Comparison of ENCODE assay signal across 8 cellular contexts in genomic region chr6:130697661-130698535, GRCh38.
DNase-seq lines count a peak whose midpoint lies in the region; ATAC-seq and TF ChIP-seq lines count a peak whose summit lies in the region.

No MANE protein-coding gene starts in this region.

- no peaks in the 10 kb centered on the region for H3F3A ChIP-seq in Loucy (ENCODE audit: low read depth)

- TF ChIP-seq EP300 in stomach (IDR thresholded peaks at IDR 0.05): no peak

- H3K27me3 ChIP-seq in Loucy (ENCODE audit: insufficient read depth, low read length, poor library complexity, severe bottlenecking) (no peaks in the 10 kb centered on the region), stomach (peaks cover 0 to 9% (median 0%) of the 10 kb centered on the region in 3 donors)
- H3K27me3 ChIP-seq in naive thymus-derived CD4-positive, alpha-beta T cell (ENCODE audit: control insufficient read depth in 2 of 2, insufficient read depth in 2 of 2, low read length in 2 of 2): no peaks in the 10 kb centered on the region

- H3K79me2 ChIP-seq in Loucy (ENCODE audit: insufficient read depth, low read length): no peaks in the 10 kb centered on the region

- POLR2A ChIA-PET in HEK293 (lab: Yijun Ruan, JAX): no interaction called here
- POLR2A ChIA-PET in activated CD4-positive, alpha-beta T cell treated with anti-CD3 and anti-CD28 coated beads for 36 hours (lab: Charles Lee): no interaction called here
- POLR2A ChIA-PET in naive thymus-derived CD4-positive, alpha-beta T cell (lab: Charles Lee): interaction anchor here (0.5 kb wide), 1 partner anchor 147 kb away, joined by 3 read pairs; no protein-coding TSS in a partner anchor

- peak; percentile 28; the same call in 1 of the 2 replicates for TF ChIP-seq CTCF in HEK293 (tag by site-specific recombination; IDR thresholded peaks at IDR 0.05)
- peak; percentile 98 for TF ChIP-seq CTCF in Loucy (conservative IDR thresholded peaks at IDR 0.05; ENCODE audit: low read length)
- TF ChIP-seq CTCF in stomach (IDR thresholded peaks at IDR 0.05): peak in 5 of 7 experiments; percentile 40 to 60 (median 53)

- no peaks in the 10 kb centered on the region for H3K36me3 Mint-ChIP-seq in activated CD4-positive, alpha-beta T cell treated with anti-CD3 and anti-CD28 coated beads for 36 hours (ENCODE audit: low read depth)
- H3K36me3 Mint-ChIP-seq in naive thymus-derived CD4-positive, alpha-beta T cell: peaks cover 0 to 36% (median 0%) of the 10 kb centered on the region in 5 donors

- no peak overlapping the region for H2AFZ ChIP-seq in Loucy (ENCODE audit: low read length)

- DNase-seq in NCI-H1436 (lab: John Stamatoyannopoulos, UW) (peak; percentile 5), NCI-H1436 treated with DMSO at 0.1 percent for 48 hours (lab: John Stamatoyannopoulos, UW) (no peak), stomach (peak; percentile 40)
- peak; percentile 75 for DNase-seq in activated CD4-positive, alpha-beta T cell treated with anti-CD3 and anti-CD28 coated beads for 36 hours
- DNase-seq in effector CD8-positive, alpha-beta T cell (lab: John Stamatoyannopoulos, UW): peak; percentile 6
- DNase-seq in naive thymus-derived CD4-positive, alpha-beta T cell: peak in 7 of 9 donors; percentile 16 to 60 (median 58)

- no peaks in the 10 kb centered on the region for H3K27me3 Mint-ChIP-seq in activated CD4-positive, alpha-beta T cell treated with anti-CD3 and anti-CD28 coated beads for 36 hours
- H3K27me3 Mint-ChIP-seq in naive thymus-derived CD4-positive, alpha-beta T cell: peaks cover 0 to 4% (median 2%) of the 10 kb centered on the region in 5 donors

- no peak for TF ChIP-seq POLR2A in stomach (IDR thresholded peaks at IDR 0.05)

- H3K9me2 ChIP-seq in Loucy (replicated peaks; ENCODE audit: low read depth, low read length): no peaks in the 10 kb centered on the region

- H3K4me3 Mint-ChIP-seq in activated CD4-positive, alpha-beta T cell treated with anti-CD3 and anti-CD28 coated beads for 36 hours: no peak overlapping the region
- peak overlapping the region in 6 of 10 donors; percentile 24 to 57 (median 40) for H3K4me3 Mint-ChIP-seq in naive thymus-derived CD4-positive, alpha-beta T cell

- H3K4me1 ChIP-seq in HEK293 (ENCODE audit: control insufficient read depth, insufficient read depth, low read length) (no peaks in the 10 kb centered on the region), Loucy (ENCODE audit: insufficient read depth, low read length, poor library complexity, severe bottlenecking) (no peaks in the 10 kb centered on the region), stomach (no peaks in the 10 kb centered on the region)
- peaks cover 6 to 13% of the 10 kb centered on the region in 2 donors for H3K4me1 ChIP-seq in naive thymus-derived CD4-positive, alpha-beta T cell (ENCODE audit: control insufficient read depth in 2 of 2, insufficient read depth in 2 of 2, low read length in 2 of 2)

- CTCF ChIA-PET in HEK293 (lab: Yijun Ruan, JAX): interaction anchor here (0.5 to 2.5 kb wide), 52 partner anchors 11 to 1036 kb away, joined by 3 to 28 read pairs (median 4); no protein-coding TSS in a partner anchor
- CTCF ChIA-PET in activated CD4-positive, alpha-beta T cell treated with anti-CD3 and anti-CD28 coated beads for 36 hours (lab: Charles Lee): interaction anchor here (0.6 to 2.1 kb wide), 43 partner anchors 8 to 627 kb away, joined by 3 to 35 read pairs (median 4); partner anchors contain the start of genes SAMD3 and TMEM200A
- CTCF ChIA-PET in naive thymus-derived CD4-positive, alpha-beta T cell (lab: Charles Lee): interaction anchor here (0.5 to 4.5 kb wide), 12 partner anchors 10 to 446 kb away, joined by 3 to 29 read pairs (median 4); no protein-coding TSS in a partner anchor

- no peak overlapping the region for H3K27ac ChIP-seq in HEK293 (ENCODE audit: extremely low read depth, low read depth, low read length)
- no peak overlapping the region for H3K27ac ChIP-seq in naive thymus-derived CD4-positive, alpha-beta T cell (ENCODE audit: low read depth, low read length)
- H3K27ac ChIP-seq in stomach: no peak overlapping the region

- H3K9me3 Mint-ChIP-seq in activated CD4-positive, alpha-beta T cell treated with anti-CD3 and anti-CD28 coated beads for 36 hours (ENCODE audit: low read depth): peaks cover 2% of the 10 kb centered on the region
- H3K9me3 Mint-ChIP-seq in naive thymus-derived CD4-positive, alpha-beta T cell: peaks cover 0 to 11% (median 1%) of the 10 kb centered on the region in 11 donors

- H3K9me3 ChIP-seq in HEK293 (ENCODE audit: control insufficient read depth, insufficient read depth, low read depth, low read length) (no peaks in the 10 kb centered on the region; the same call in 1 of the 2 replicates), Loucy (ENCODE audit: insufficient read depth, low read depth, low read length) (no peaks in the 10 kb centered on the region), stomach (no peaks in the 10 kb centered on the region)
- H3K9me3 ChIP-seq in naive thymus-derived CD4-positive, alpha-beta T cell (ENCODE audit: control insufficient read depth in 2 of 3, low read length in 3 of 3): no peaks in the 10 kb centered on the region

- H3K36me3 ChIP-seq in HEK293 (ENCODE audit: control insufficient read depth in 2 of 2, insufficient read depth in 1 of 2, low read length in 2 of 2): no peaks in the 10 kb centered on the region
- H3K36me3 ChIP-seq in Loucy (ENCODE audit: insufficient read depth, low read length): no peaks in the 10 kb centered on the region
- H3K36me3 ChIP-seq in naive thymus-derived CD4-positive, alpha-beta T cell (ENCODE audit: control insufficient read depth in 2 of 3, insufficient read depth in 3 of 3, low read length in 3 of 3): no peaks in the 10 kb centered on the region
- no peaks in the 10 kb centered on the region for H3K36me3 ChIP-seq in stomach

- H4K20me1 ChIP-seq in Loucy (ENCODE audit: insufficient read depth, low read length, poor library complexity, severe bottlenecking): no peaks in the 10 kb centered on the region

- H3K9ac ChIP-seq in Loucy (ENCODE audit: low read depth, low read length, poor library complexity, severe bottlenecking): no peak overlapping the region

- peaks cover 12% of the 10 kb centered on the region for H3K4me1 Mint-ChIP-seq in activated CD4-positive, alpha-beta T cell treated with anti-CD3 and anti-CD28 coated beads for 36 hours
- H3K4me1 Mint-ChIP-seq in naive thymus-derived CD4-positive, alpha-beta T cell: peaks cover 11 to 64% (median 40%) of the 10 kb centered on the region in 7 donors

- ATAC-seq in activated CD4-positive, alpha-beta T cell treated with anti-CD3 and anti-CD28 coated beads for 36 hours: peak; percentile 98
- ATAC-seq in naive thymus-derived CD4-positive, alpha-beta T cell: peak; percentile 81

- intact Hi-C loops in activated CD4-positive, alpha-beta T cell treated with anti-CD3 and anti-CD28 coated beads for 36 hours (cut with DNase I, micrococcal nuclease): loop anchor here (1.0 to 10.0 kb wide), 6 partner anchors 144 to 623 kb away; partner anchors contain the start of gene TMEM200A (in 1 of the 2)
- intact Hi-C loops in naive thymus-derived CD4-positive, alpha-beta T cell (cut with micrococcal nuclease): loop anchor here (1.0 to 5.0 kb wide), 9 partner anchors 122 to 651 kb away; no protein-coding TSS in a partner anchor
- intact Hi-C loops in stomach (cut with DNase I; ENCODE audit: low total_unique reads): no loop called here

- H3K27ac Mint-ChIP-seq in activated CD4-positive, alpha-beta T cell treated with anti-CD3 and anti-CD28 coated beads for 36 hours: no peak overlapping the region
- peak overlapping the region in 1 of 9 donors; percentile 70 for H3K27ac Mint-ChIP-seq in naive thymus-derived CD4-positive, alpha-beta T cell

- H3K4me2 ChIP-seq in Loucy (ENCODE audit: low read depth, low read length, poor library complexity, severe bottlenecking): no peak overlapping the region

- 12 to 20% (median 13%) methylated on average over 5 of the region's 5 CpGs for WGBS in stomach, 5 donors

- H3K4me3 ChIP-seq in HEK293 (ENCODE audit: low read depth, low read length): no peak overlapping the region
- no peak overlapping the region for H3K4me3 ChIP-seq in Loucy (ENCODE audit: low read length, poor library complexity, severe bottlenecking)
- H3K4me3 ChIP-seq in naive thymus-derived CD4-positive, alpha-beta T cell (ENCODE audit: low read length): no peak overlapping the region
- no peak overlapping the region for H3K4me3 ChIP-seq in stomach

TF ChIP-seq in HEK293, 187 proteins besides CTCF, POLR2A, EP300 and RAD21:
- peak; percentile 82 for TF ChIP-seq ZNF654 (tag by site-specific recombination; IDR thresholded peaks at IDR 0.05; ENCODE audit: low read depth)
- no peak for TF ChIP-seq ZNF514 (tag by site-specific recombination; IDR thresholded peaks at IDR 0.05)
- no peak for TF ChIP-seq ZNF792 (tag by site-specific recombination; IDR thresholded peaks at IDR 0.05)

Comparison
In these comparisons a context has a peak if more than half of its experiments do, and no peak if none do; other contexts are left out.
1. CTCF ChIP-seq: peak in every context shown above with its lines; median percentile 98 in Loucy; 53 in stomach; 28 in HEK293.